Comparison of ENCODE assay signal across 9 cellular contexts in the genomic region with DNA sequence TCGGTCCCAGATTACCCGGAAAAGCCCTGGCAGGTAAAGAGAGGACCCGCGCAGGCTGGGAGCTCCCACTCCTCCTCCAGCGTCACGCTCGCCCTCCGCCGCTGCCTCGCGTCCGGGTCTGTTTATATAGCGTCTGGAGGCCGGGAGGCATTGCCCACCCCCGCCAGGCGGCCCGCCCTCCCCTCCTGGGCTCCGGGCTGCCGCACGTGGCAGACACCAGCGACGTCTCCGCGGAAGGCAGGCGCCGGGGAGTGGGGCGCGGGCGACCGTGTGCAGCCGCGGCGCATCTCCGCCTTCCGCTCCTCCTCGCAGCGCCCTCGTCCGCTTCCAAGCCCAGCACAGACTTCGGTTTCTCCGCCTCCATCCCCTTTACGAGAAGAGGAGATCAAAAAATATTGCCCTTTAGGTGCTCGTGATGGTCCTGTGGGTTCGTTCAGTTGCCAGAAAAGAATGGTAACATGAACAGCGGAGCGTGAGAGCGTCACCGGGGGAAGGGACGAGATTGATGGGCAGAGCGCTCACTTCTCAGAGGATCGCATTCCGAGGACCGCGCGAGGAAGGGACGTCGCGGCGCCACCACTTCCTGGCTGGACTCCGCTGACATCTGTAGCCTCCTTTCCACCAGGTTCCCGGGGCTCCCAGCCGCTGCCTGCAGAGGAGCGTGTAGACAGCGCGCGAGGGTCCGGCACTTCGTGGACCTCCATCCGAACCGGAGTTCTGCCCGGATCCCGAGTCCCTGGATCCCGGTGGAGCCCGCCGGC. TPM values are rescaled to one million over a fixed set of nuclear protein-coding genes. Genes with fewer than 3 reads are reported as not detected.
DNase-seq lines count a peak whose midpoint lies in the region; ATAC-seq, FAIRE-seq and TF ChIP-seq lines count a peak whose summit lies in the region.
"Had no signal": no experiment of that assay in that cellular context is flagged by ENCODE, and none has a peak within 500 bp of the region (broad histone marks: within the 10 kb centered on the region; RNA-seq: fewer than 3 reads in every experiment).

Gene GALNTL6 (plus strand): TSS at position 210 of the 761 bp plus-strand sequence.

- 3 to 8% (median 4%) methylated on average over 54 to 75 of the region's 75 CpGs for WGBS in small intestine, 3 donors

- no peaks in the 10 kb centered on the region for H3K4me1 Mint-ChIP-seq in Calu3 (ENCODE audit: low read depth, unreplicated experiment)

- no peaks in the 10 kb centered on the region for H3K27me3 Mint-ChIP-seq in Calu3 (ENCODE audit: unreplicated experiment)

- H3K4me1 ChIP-seq in BE2C (no peaks in the 10 kb centered on the region), left ventricle myocardium inferior (peaks cover 18% of the 10 kb centered on the region), small intestine (ENCODE audit: control insufficient read depth in 2 of 2, insufficient read depth in 1 of 2, low read depth in 1 of 2, low read length in 1 of 2) (peaks cover 0 to 3% of the 10 kb centered on the region in 2 donors)

- no peak within 1 kb of the TSS for H3K27ac Mint-ChIP-seq in Calu3 (ENCODE audit: unreplicated experiment)

- H3K36me3 ChIP-seq in BE2C: no peaks in the 10 kb centered on the region
- H3K36me3 ChIP-seq in left ventricle myocardium inferior: no peaks in the 10 kb centered on the region
- no peaks in the 10 kb centered on the region for H3K36me3 ChIP-seq in small intestine (ENCODE audit: control insufficient read depth in 2 of 2, insufficient read depth in 2 of 2, low read length in 2 of 2)

- intact Hi-C loops in left ventricle myocardium inferior (cut with micrococcal nuclease): no loop called here
- intact Hi-C loops in Calu3 (cut with micrococcal nuclease; ENCODE audit: unreplicated experiment): no loop called here

- FAIRE-seq in small intestine (lab: Jason Lieb, UNC): no peak

- no peaks in the 10 kb centered on the region for H3K36me3 Mint-ChIP-seq in Calu3 (ENCODE audit: insufficient read depth, unreplicated experiment)

- H3K27ac ChIP-seq in left ventricle myocardium inferior (replicated peaks) (no peak within 1 kb of the TSS), small intestine (ENCODE audit: low read depth in 1 of 2, low read length in 1 of 2) (no peak within 1 kb of the TSS)

- peak; percentile 59 for DNase-seq in BE2C
- DNase-seq in left ventricle myocardium inferior: no peak
- DNase-seq in small intestine: peak; percentile 5
- no peak for DNase-seq in Calu3
- DNase-seq in HT-29 (ENCODE audit: low spot score): no peak

- CTCF ChIA-PET in Calu3 (lab: Charles Lee): no interaction called here

- ATAC-seq in GM21786 (IDR thresholded peaks at IDR 0.05; ENCODE audit: unreplicated experiment) (peak; percentile 36), SK-N-SH treated with all-trans-retinoic acid at 6 μM for 48 hours (peak; percentile 87), GM19463 (IDR thresholded peaks at IDR 0.05; ENCODE audit: unreplicated experiment) (no peak)

- no peak for TF ChIP-seq CTCF in BE2C (IDR thresholded peaks at IDR 0.05; ENCODE audit: low read depth, low read length)
- no peak for TF ChIP-seq CTCF in left ventricle myocardium inferior (IDR thresholded peaks at IDR 0.05; ENCODE audit: borderline replicate concordance)
- no peak for TF ChIP-seq CTCF in Calu3 (IDR thresholded peaks at IDR 0.05; ENCODE audit: unreplicated experiment)

- no peak within 1 kb of the TSS for H3K4me3 Mint-ChIP-seq in Calu3 (ENCODE audit: low read depth, unreplicated experiment)

- no peaks in the 10 kb centered on the region for H3K9me3 ChIP-seq in BE2C
- no peaks in the 10 kb centered on the region for H3K9me3 ChIP-seq in left ventricle myocardium inferior (replicated peaks)
- H3K9me3 ChIP-seq in small intestine (ENCODE audit: control insufficient read depth, low read depth): no peaks in the 10 kb centered on the region

- peak within 1 kb of the TSS; percentile 70 for H3K4me3 ChIP-seq in BE2C (ENCODE audit: low read depth, low read length)
- H3K4me3 ChIP-seq in left ventricle myocardium inferior: peak within 1 kb of the TSS; percentile 55
- peak within 1 kb of the TSS in 1 of 2 donors; percentile 33 for H3K4me3 ChIP-seq in small intestine (ENCODE audit: low read depth in 1 of 2, low read length in 2 of 2)

- H3K27me3 ChIP-seq in BE2C (peaks cover 17% of the 10 kb centered on the region), left ventricle myocardium inferior (ENCODE audit: low read depth) (peaks cover 66% of the 10 kb centered on the region), small intestine (ENCODE audit: control insufficient read depth in 2 of 2, insufficient read depth in 2 of 2, low read length in 2 of 2) (peaks cover 2 to 14% of the 10 kb centered on the region in 2 donors)

- BruUV-seq in Calu3 (replicated peaks; lab: Mats Ljungman, UMichigan): no TSS peak

- H3K9me3 Mint-ChIP-seq in Calu3 (ENCODE audit: low read depth, unreplicated experiment): no peaks in the 10 kb centered on the region

TF ChIP-seq in SK-N-SH treated with all-trans-retinoic acid at 6 μM for 48 hours, 23 proteins besides CTCF, POLR2A, EP300 and RAD21 (continues in another document):
- TF ChIP-seq ZNF70 (CRISPR knock-in tag; IDR thresholded peaks at IDR 0.05) (no peak), OSR1 (CRISPR knock-in tag; IDR thresholded peaks at IDR 0.05) (no peak), CSDC2 (CRISPR knock-in tag; IDR thresholded peaks at IDR 0.05) (no peak), TCF4 (CRISPR knock-in tag; IDR thresholded peaks at IDR 0.05; ENCODE audit: borderline replicate concordance) (no peak), RARB (CRISPR knock-in tag; IDR thresholded peaks at IDR 0.05) (no peak), ZFP30 (CRISPR knock-in tag; IDR thresholded peaks at IDR 0.05) (no peak), PPARA (CRISPR knock-in tag; IDR thresholded peaks at IDR 0.05; ENCODE audit: borderline replicate concordance) (no peak), GLIS3 (CRISPR knock-in tag; IDR thresholded peaks at IDR 0.05) (no peak), ZNF565 (CRISPR knock-in tag; conservative IDR thresholded peaks at IDR 0.05; ENCODE audit: low read depth) (no peak), ZFP3 (CRISPR knock-in tag; IDR thresholded peaks at IDR 0.05) (no peak), ZNF8 (CRISPR knock-in tag; IDR thresholded peaks at IDR 0.05) (no peak), PATZ1 (CRISPR knock-in tag; IDR thresholded peaks at IDR 0.05; ENCODE audit: borderline replicate concordance) (no peak)
- TF ChIP-seq, protein P1, sequence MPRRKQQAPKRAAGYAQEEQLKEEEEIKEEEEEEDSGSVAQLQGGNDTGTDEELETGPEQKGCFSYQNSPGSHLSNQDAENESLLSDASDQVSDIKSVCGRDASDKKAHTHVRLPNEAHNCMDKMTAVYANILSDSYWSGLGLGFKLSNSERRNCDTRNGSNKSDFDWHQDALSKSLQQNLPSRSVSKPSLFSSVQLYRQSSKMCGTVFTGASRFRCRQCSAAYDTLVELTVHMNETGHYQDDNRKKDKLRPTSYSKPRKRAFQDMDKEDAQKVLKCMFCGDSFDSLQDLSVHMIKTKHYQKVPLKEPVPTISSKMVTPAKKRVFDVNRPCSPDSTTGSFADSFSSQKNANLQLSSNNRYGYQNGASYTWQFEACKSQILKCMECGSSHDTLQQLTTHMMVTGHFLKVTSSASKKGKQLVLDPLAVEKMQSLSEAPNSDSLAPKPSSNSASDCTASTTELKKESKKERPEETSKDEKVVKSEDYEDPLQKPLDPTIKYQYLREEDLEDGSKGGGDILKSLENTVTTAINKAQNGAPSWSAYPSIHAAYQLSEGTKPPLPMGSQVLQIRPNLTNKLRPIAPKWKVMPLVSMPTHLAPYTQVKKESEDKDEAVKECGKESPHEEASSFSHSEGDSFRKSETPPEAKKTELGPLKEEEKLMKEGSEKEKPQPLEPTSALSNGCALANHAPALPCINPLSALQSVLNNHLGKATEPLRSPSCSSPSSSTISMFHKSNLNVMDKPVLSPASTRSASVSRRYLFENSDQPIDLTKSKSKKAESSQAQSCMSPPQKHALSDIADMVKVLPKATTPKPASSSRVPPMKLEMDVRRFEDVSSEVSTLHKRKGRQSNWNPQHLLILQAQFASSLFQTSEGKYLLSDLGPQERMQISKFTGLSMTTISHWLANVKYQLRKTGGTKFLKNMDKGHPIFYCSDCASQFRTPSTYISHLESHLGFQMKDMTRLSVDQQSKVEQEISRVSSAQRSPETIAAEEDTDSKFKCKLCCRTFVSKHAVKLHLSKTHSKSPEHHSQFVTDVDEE (CRISPR knock-in tag; IDR thresholded peaks at IDR 0.05): no peak
- TF ChIP-seq, protein P2, sequence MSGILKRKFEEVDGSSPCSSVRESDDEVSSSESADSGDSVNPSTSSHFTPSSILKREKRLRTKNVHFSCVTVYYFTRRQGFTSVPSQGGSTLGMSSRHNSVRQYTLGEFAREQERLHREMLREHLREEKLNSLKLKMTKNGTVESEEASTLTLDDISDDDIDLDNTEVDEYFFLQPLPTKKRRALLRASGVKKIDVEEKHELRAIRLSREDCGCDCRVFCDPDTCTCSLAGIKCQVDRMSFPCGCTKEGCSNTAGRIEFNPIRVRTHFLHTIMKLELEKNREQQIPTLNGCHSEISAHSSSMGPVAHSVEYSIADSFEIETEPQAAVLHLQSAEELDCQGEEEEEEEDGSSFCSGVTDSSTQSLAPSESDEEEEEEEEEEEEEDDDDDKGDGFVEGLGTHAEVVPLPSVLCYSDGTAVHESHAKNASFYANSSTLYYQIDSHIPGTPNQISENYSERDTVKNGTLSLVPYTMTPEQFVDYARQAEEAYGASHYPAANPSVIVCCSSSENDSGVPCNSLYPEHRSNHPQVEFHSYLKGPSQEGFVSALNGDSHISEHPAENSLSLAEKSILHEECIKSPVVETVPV (CRISPR knock-in tag; IDR thresholded peaks at IDR 0.05): no peak

RNA-seq across cellular contexts. Expression of gene GALNTL6, which starts in this region (rescaled TPM):
- polyA plus RNA-seq in BE2C (2012; ENCODE audit: insufficient read depth, insufficient read length, low read depth): 2.4 TPM
- total RNA-seq in left ventricle myocardium inferior (not detected), Calu3 (2022) (not detected in 2 replicates)
- under 1 TPM in 2 of 3 donors, not detected in 1; 0.31 to 0.45 TPM for polyA plus RNA-seq in small intestine
- not detected in 2 replicates for total RNA-seq in HT-29 (2014; rRNA removed; shearing (Covaris generic))
- total RNA-seq: subcutaneous adipose tissue had no signal

Comparison
In these comparisons a context has a peak if more than half of its experiments do, and no peak if none do; other contexts are left out.
1. Peak in DNase-seq in small intestine; RNA of the gene not detected or under 1 TPM.